In the genomic region with DNA sequence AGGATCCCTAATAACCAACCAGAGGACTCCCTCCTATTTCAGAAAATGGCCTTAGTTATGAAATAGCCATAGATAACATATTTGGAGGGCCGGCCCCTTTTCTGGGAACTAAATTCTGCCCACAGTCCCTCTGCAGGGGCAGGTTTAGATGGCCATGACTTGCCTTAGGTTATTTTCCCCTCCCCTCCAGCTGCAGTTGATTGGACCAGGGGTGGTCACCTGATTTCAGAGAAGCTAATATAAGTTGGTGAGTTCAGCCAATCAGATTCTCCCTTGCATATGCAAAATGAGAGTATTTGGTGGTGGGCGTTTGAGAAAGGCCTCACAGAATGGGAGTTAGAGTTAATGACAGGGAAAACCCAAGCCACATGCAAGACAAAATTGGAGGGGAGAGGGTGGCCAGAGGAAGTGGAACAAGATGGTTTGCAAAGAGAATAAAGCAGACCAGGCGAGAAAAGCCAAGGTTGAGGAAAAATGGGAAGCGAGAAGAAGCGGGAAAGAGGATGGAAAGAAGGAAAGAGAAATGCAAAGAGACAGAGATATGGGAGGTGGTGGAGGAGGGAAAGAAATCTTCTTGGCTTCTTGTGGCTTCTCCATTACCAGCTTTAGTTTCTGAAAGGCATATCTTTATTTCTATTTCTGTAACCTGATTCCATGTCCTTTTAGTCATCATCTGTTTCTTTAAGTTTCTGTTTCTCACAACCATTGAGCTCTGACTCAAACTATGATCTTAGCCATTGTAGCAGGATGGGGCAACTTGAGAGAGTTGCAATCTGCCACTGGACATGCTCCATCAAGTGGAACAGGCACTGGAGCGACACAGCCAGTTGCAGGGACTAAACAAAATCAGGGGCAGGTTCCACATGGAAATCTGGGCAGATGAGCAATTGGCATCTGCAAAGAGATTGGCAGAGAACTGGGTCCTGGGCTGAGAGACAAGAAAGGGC, we compare ENCODE assay signal across 1 cellular context.
TF ChIP-seq lines count a peak whose summit lies in the region.

No MANE protein-coding gene starts in this region.

TF ChIP-seq in GM12878, 131 proteins besides CTCF, POLR2A, EP300 and RAD21 (continued from another document):
- TF ChIP-seq SIX5 (IDR thresholded peaks at IDR 0.05; ENCODE audit: low read depth, low read length, severe bottlenecking) (peak; percentile 4), CEBPB (IDR thresholded peaks at IDR 0.05; ENCODE audit: borderline replicate concordance in 1 of 2, low read depth in 2 of 2, low read length in 2 of 2) (peak in 1 of 2 experiments; percentile 24; a peak in 1 of 4 replicates), ZNF384 (IDR thresholded peaks at IDR 0.05; ENCODE audit: borderline replicate concordance, low read depth, low read length) (no peak), FOXM1 (IDR thresholded peaks at IDR 0.05; ENCODE audit: low read depth, low read length) (no peak; the same call in 1 of the 2 replicates), YY1 (IDR thresholded peaks at IDR 0.05; ENCODE audit: low read depth, low read length) (peak; percentile 44; the same call in 1 of the 2 replicates), IKZF2 (IDR thresholded peaks at IDR 0.05) (peak; percentile 92 to 95), RAD51 (IDR thresholded peaks at IDR 0.05) (peak; percentile 65; the same call in 1 of the 2 replicates), SMARCA5 (IDR thresholded peaks at IDR 0.05) (no peak), RELA (IDR thresholded peaks at IDR 0.05; ENCODE audit: borderline replicate concordance, partially characterized antibody) (peak; percentile 51), EED (IDR thresholded peaks at IDR 0.05; ENCODE audit: low read depth) (peak; percentile 96), SPI1 (IDR thresholded peaks at IDR 0.05; ENCODE audit: borderline replicate concordance, insufficient read depth, low read depth, low read length) (peak; percentile 44; the same call in 1 of the 2 replicates), JUNB (IDR thresholded peaks at IDR 0.05) (peak; percentile 90), POLR2AphosphoS2 (IDR thresholded peaks at IDR 0.05; ENCODE audit: low read depth, low read length) (no peak), POU2F2 (IDR thresholded peaks at IDR 0.05; ENCODE audit: borderline replicate concordance, low read depth, low read length) (no peak), TCF12 (IDR thresholded peaks at IDR 0.05; ENCODE audit: low read depth, low read length) (0 out of 2 replicates have a peak, but pooled peaks have one; percentile 37), NFIC (IDR thresholded peaks at IDR 0.05; ENCODE audit: low read depth, low read length) (peak; percentile 90), CBFB (IDR thresholded peaks at IDR 0.05; ENCODE audit: low read depth) (0 out of 2 replicates have a peak, but pooled peaks have one; percentile 26), CREM (IDR thresholded peaks at IDR 0.05; ENCODE audit: low read depth) (peak; percentile 62), DPF2 (IDR thresholded peaks at IDR 0.05) (peak; percentile 73; the same call in 1 of the 2 replicates), SMC3 (IDR thresholded peaks at IDR 0.05; ENCODE audit: borderline replicate concordance, low read length) (no peak), NFYA (IDR thresholded peaks at IDR 0.05; ENCODE audit: borderline replicate concordance, low read depth, low read length) (peak; percentile 8; the same call in 1 of the 2 replicates), JUND (IDR thresholded peaks at IDR 0.05; ENCODE audit: low read depth, low read length) (0 out of 2 replicates have a peak, but pooled peaks have one; percentile 15), MEF2A (IDR thresholded peaks at IDR 0.05; ENCODE audit: insufficient read depth, low read depth, low read length) (peak; percentile 74), ATF7 (IDR thresholded peaks at IDR 0.05; ENCODE audit: low read depth) (peak; percentile 47; the same call in 1 of the 2 replicates), PAX5 (IDR thresholded peaks at IDR 0.05; ENCODE audit: borderline replicate concordance, low read depth, low read length) (peak; percentile 86), GABPA (IDR thresholded peaks at IDR 0.05; ENCODE audit: low read depth) (peak; percentile 34; the same call in 1 of the 2 replicates), TCF3 (IDR thresholded peaks at IDR 0.05; ENCODE audit: borderline replicate concordance, insufficient read depth, low read depth, low read length) (peak; percentile 38; the same call in 1 of the 2 replicates), GATAD2B (conservative IDR thresholded peaks at IDR 0.05; ENCODE audit: low read depth) (0 out of 2 replicates have a peak, but pooled peaks have one; percentile 19), IKZF1 (conservative IDR thresholded peaks at IDR 0.05) (peak; percentile 89), EZH2 (IDR thresholded peaks at IDR 0.05; ENCODE audit: borderline replicate concordance, control insufficient read depth, low read depth, low read length) (no peak), SMAD5 (IDR thresholded peaks at IDR 0.05; ENCODE audit: low read depth) (no peak), MTA3 (IDR thresholded peaks at IDR 0.05; ENCODE audit: borderline replicate concordance, low read length) (peak; percentile 84; the same call in 1 of the 2 replicates), ZNF217 (IDR thresholded peaks at IDR 0.05) (peak; percentile 22; the same call in 1 of the 2 replicates), BCL11A (IDR thresholded peaks at IDR 0.05; ENCODE audit: low read depth, low read length) (peak; percentile 61; the same call in 1 of the 2 replicates), ETV6 (conservative IDR thresholded peaks at IDR 0.05 in 1 of 2, IDR thresholded peaks at IDR 0.05 in 1 of 2; ENCODE audit: borderline replicate concordance in 1 of 2, low read depth in 1 of 2) (peak in 1 of 2 experiments; percentile 53; a peak in 1 of 4 replicates), ESRRA (IDR thresholded peaks at IDR 0.05; ENCODE audit: low read length) (no peak), IRF4 (IDR thresholded peaks at IDR 0.05; ENCODE audit: low read depth, low read length) (peak; percentile 71; the same call in 1 of the 2 replicates), SREBF2 (IDR thresholded peaks at IDR 0.05; ENCODE audit: low read length) (no peak), CBX5 (IDR thresholded peaks at IDR 0.05; ENCODE audit: low read depth) (peak; percentile 44; the same call in 1 of the 2 replicates)
- TF ChIP-seq, protein P1, sequence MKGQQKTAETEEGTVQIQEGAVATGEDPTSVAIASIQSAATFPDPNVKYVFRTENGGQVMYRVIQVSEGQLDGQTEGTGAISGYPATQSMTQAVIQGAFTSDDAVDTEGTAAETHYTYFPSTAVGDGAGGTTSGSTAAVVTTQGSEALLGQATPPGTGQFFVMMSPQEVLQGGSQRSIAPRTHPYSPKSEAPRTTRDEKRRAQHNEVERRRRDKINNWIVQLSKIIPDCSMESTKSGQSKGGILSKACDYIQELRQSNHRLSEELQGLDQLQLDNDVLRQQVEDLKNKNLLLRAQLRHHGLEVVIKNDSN (IDR thresholded peaks at IDR 0.05; ENCODE audit: borderline replicate concordance, extremely low read length, insufficient read depth, low read depth, low read length): peak; percentile 5
- TF ChIP-seq, protein P2, sequence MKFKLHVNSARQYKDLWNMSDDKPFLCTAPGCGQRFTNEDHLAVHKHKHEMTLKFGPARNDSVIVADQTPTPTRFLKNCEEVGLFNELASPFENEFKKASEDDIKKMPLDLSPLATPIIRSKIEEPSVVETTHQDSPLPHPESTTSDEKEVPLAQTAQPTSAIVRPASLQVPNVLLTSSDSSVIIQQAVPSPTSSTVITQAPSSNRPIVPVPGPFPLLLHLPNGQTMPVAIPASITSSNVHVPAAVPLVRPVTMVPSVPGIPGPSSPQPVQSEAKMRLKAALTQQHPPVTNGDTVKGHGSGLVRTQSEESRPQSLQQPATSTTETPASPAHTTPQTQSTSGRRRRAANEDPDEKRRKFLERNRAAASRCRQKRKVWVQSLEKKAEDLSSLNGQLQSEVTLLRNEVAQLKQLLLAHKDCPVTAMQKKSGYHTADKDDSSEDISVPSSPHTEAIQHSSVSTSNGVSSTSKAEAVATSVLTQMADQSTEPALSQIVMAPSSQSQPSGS (IDR thresholded peaks at IDR 0.05; ENCODE audit: low read length): peak; percentile 39; the same call in 1 of the 2 replicates
- TF ChIP-seq, protein P3, sequence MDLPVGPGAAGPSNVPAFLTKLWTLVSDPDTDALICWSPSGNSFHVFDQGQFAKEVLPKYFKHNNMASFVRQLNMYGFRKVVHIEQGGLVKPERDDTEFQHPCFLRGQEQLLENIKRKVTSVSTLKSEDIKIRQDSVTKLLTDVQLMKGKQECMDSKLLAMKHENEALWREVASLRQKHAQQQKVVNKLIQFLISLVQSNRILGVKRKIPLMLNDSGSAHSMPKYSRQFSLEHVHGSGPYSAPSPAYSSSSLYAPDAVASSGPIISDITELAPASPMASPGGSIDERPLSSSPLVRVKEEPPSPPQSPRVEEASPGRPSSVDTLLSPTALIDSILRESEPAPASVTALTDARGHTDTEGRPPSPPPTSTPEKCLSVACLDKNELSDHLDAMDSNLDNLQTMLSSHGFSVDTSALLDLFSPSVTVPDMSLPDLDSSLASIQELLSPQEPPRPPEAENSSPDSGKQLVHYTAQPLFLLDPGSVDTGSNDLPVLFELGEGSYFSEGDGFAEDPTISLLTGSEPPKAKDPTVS (IDR thresholded peaks at IDR 0.05; ENCODE audit: low read depth, low read length): no peak
- TF ChIP-seq, protein P4, sequence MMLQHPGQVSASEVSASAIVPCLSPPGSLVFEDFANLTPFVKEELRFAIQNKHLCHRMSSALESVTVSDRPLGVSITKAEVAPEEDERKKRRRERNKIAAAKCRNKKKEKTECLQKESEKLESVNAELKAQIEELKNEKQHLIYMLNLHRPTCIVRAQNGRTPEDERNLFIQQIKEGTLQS (IDR thresholded peaks at IDR 0.05; ENCODE audit: borderline replicate concordance, extremely low read depth, low read depth, low read length): no peak
- TF ChIP-seq, protein P5, sequence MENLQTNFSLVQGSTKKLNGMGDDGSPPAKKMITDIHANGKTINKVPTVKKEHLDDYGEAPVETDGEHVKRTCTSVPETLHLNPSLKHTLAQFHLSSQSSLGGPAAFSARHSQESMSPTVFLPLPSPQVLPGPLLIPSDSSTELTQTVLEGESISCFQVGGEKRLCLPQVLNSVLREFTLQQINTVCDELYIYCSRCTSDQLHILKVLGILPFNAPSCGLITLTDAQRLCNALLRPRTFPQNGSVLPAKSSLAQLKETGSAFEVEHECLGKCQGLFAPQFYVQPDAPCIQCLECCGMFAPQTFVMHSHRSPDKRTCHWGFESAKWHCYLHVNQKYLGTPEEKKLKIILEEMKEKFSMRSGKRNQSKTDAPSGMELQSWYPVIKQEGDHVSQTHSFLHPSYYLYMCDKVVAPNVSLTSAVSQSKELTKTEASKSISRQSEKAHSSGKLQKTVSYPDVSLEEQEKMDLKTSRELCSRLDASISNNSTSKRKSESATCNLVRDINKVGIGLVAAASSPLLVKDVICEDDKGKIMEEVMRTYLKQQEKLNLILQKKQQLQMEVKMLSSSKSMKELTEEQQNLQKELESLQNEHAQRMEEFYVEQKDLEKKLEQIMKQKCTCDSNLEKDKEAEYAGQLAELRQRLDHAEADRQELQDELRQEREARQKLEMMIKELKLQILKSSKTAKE (IDR thresholded peaks at IDR 0.05; ENCODE audit: low read depth, poor library complexity, severe bottlenecking): peak; percentile 36
- TF ChIP-seq, protein P6, sequence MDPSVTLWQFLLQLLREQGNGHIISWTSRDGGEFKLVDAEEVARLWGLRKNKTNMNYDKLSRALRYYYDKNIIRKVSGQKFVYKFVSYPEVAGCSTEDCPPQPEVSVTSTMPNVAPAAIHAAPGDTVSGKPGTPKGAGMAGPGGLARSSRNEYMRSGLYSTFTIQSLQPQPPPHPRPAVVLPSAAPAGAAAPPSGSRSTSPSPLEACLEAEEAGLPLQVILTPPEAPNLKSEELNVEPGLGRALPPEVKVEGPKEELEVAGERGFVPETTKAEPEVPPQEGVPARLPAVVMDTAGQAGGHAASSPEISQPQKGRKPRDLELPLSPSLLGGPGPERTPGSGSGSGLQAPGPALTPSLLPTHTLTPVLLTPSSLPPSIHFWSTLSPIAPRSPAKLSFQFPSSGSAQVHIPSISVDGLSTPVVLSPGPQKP (IDR thresholded peaks at IDR 0.05; ENCODE audit: low read depth, low read length): no peak
- TF ChIP-seq, protein P7, sequence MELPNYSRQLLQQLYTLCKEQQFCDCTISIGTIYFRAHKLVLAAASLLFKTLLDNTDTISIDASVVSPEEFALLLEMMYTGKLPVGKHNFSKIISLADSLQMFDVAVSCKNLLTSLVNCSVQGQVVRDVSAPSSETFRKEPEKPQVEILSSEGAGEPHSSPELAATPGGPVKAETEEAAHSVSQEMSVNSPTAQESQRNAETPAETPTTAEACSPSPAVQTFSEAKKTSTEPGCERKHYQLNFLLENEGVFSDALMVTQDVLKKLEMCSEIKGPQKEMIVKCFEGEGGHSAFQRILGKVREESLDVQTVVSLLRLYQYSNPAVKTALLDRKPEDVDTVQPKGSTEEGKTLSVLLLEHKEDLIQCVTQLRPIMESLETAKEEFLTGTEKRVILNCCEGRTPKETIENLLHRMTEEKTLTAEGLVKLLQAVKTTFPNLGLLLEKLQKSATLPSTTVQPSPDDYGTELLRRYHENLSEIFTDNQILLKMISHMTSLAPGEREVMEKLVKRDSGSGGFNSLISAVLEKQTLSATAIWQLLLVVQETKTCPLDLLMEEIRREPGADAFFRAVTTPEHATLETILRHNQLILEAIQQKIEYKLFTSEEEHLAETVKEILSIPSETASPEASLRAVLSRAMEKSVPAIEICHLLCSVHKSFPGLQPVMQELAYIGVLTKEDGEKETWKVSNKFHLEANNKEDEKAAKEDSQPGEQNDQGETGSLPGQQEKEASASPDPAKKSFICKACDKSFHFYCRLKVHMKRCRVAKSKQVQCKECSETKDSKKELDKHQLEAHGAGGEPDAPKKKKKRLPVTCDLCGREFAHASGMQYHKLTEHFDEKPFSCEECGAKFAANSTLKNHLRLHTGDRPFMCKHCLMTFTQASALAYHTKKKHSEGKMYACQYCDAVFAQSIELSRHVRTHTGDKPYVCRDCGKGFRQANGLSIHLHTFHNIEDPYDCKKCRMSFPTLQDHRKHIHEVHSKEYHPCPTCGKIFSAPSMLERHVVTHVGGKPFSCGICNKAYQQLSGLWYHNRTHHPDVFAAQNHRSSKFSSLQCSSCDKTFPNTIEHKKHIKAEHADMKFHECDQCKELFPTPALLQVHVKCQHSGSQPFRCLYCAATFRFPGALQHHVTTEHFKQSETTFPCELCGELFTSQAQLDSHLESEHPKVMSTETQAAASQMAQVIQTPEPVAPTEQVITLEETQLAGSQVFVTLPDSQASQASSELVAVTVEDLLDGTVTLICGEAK (IDR thresholded peaks at IDR 0.05; ENCODE audit: borderline replicate concordance): no peak
TF ChIP-seq in GM12878: peak in this region for 36.
